8 cellular contexts compared by ENCODE assay signal in genomic region chr3:8987673-8988655, GRCh38. TPM values are rescaled to one million over a fixed set of nuclear protein-coding genes. Genes with fewer than 3 reads are reported as not detected.
DNase-seq lines count a peak whose midpoint lies in the region; ATAC-seq and TF ChIP-seq lines count a peak whose summit lies in the region.

No MANE protein-coding gene starts in this region.

- POLR2A ChIA-PET in PC-3 (lab: Charles Lee; ENCODE audit: unreplicated experiment) = no interaction called here

- H2AFZ ChIP-seq in PC-3 (ENCODE audit: low read length) = peak overlapping the region; percentile 28; the same call in 1 of the 2 replicates

- no peaks in the 10 kb centered on the region for H3K36me3 ChIP-seq in PC-3 (ENCODE audit: low read depth, low read length)
- H3K36me3 ChIP-seq in vagina = no peaks in the 10 kb centered on the region

- no peak overlapping the region for H3K4me2 ChIP-seq in PC-3 (ENCODE audit: low read length)

- intact Hi-C loops in PC-3 (cut with micrococcal nuclease) = loop anchor here (1.0 kb wide), 3 partner anchors 79 to 314 kb away; no protein-coding TSS in a partner anchor
- intact Hi-C loops in vagina (cut with DNase I) = loop anchor here (5.0 kb wide), 1 partner anchor 314 kb away; no protein-coding TSS in a partner anchor

- H3K27me3 ChIP-seq in PC-3 (ENCODE audit: low read length) (no peaks in the 10 kb centered on the region), vagina (no peaks in the 10 kb centered on the region)

- no TSS peak for BruUV-seq in PC-3 (replicated peaks; lab: Mats Ljungman, UMichigan)

- H3K9ac ChIP-seq in PC-3 (ENCODE audit: low read length) = no peak overlapping the region

- peak; percentile 95 for TF ChIP-seq CTCF in PC-3 (conservative IDR thresholded peaks at IDR 0.05; ENCODE audit: low read depth, low read length)
- TF ChIP-seq CTCF in vagina (IDR thresholded peaks at IDR 0.05) = peak; percentile 20 to 57 (median 52)

- H3K4me1 ChIP-seq in PC-3 (ENCODE audit: insufficient read depth, low read length) (no peaks in the 10 kb centered on the region), vagina (no peaks in the 10 kb centered on the region)

- no peaks in the 10 kb centered on the region for H3K79me2 ChIP-seq in PC-3 (ENCODE audit: low read length)

- no peaks in the 10 kb centered on the region for H3K9me2 ChIP-seq in PC-3 (replicated peaks; ENCODE audit: low read length)

- no peaks in the 10 kb centered on the region for H4K20me1 ChIP-seq in PC-3 (ENCODE audit: low read length)

- H3K9me3 ChIP-seq in PC-3 (ENCODE audit: low read length) (no peaks in the 10 kb centered on the region), vagina (no peaks in the 10 kb centered on the region)

- DNase-seq in AG20443 (ENCODE audit: low spot score) (peak; percentile 86), PC-3 (peak; percentile 75), foreskin melanocyte (peak; percentile 65), occipital lobe (lab: John Stamatoyannopoulos, UW) (peak; percentile 73), vagina (ENCODE audit: extremely low spot score in 2 of 2) (peak in 1 of 2 donors; percentile 64)
- DNase-seq in activated naive CD4-positive, alpha-beta T cell (lab: John Stamatoyannopoulos, UW) = peak; percentile 6 to 30 (median 18)

- CTCF ChIA-PET in PC-3 (lab: Charles Lee) = interaction anchor here (0.5 to 1.9 kb wide), 7 partner anchors 12 to 667 kb away, joined by 3 to 16 read pairs (median 6); no protein-coding TSS in a partner anchor

- H3F3A ChIP-seq in PC-3 (ENCODE audit: low read length, unreplicated experiment) = no peaks in the 10 kb centered on the region

- H3K27ac ChIP-seq in PC-3 (ENCODE audit: low read length) = no peak overlapping the region
- H3K27ac ChIP-seq in vagina = no peak overlapping the region

- ATAC-seq in GM18909 (IDR thresholded peaks at IDR 0.05; ENCODE audit: poor library complexity, unreplicated experiment) (peak; percentile 83), HG03460 (IDR thresholded peaks at IDR 0.05; ENCODE audit: unreplicated experiment) (peak; percentile 89), PC-3 (peak; percentile 89)

- H3K4me3 ChIP-seq in PC-3 (ENCODE audit: low read length) (no peak overlapping the region), vagina (no peak overlapping the region)

- TF ChIP-seq POLR2A in vagina (IDR thresholded peaks at IDR 0.05) = no peak

RNA-seq across cellular contexts. Expression of gene RAD18, which starts 24.7 kb away (rescaled TPM):
- total RNA-seq in PC-3 (2014; rRNA removed) = 22.8 and 46.6 TPM in 2 replicates
- total RNA-seq in occipital lobe = 24.0 TPM
- total RNA-seq in vagina = 35.4 TPM
